Comparison of ENCODE assay signal across 8 cellular contexts in the genomic region with DNA sequence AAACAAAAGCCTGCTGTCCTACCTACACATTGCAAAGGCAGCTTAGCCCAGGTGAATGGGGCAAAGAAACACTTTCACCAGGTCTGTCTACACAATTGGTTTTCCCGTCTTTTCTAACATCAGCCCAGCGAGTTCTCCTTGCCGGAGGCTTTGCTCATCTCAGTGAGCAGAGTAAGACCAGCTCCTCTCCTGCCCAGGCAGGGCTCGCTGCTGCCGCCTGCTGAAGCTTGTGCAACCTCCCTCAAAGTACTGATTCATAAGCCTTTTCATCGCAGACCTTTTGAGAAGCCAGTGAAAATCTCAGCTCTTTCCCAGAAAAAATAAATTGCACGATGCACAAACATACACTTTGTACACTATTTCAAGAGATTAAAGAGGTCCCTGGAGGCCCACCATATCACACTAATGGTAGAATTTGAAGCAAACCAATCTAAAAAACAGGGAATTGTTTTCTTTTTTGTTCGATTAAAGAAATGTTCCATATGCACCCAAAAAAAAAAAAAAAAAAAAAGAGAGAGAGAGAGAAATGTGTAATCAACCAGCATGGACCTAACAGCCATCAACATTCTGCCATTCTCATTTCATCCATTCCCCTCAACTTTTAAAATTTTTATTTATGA.
DNase-seq lines count a peak whose midpoint lies in the region; ATAC-seq and TF ChIP-seq lines count a peak whose summit lies in the region.

No MANE protein-coding gene starts in this region.

- H3K4me1 ChIP-seq in right atrium auricular region = peaks cover 0 to 6% of the 10 kb centered on the region in 2 donors

- no peak overlapping the region for H3K27ac ChIP-seq in right atrium auricular region

- peak; percentile 55 for TF ChIP-seq CTCF in AG09309 (IDR thresholded peaks at IDR 0.05; ENCODE audit: control insufficient read depth, insufficient read depth, low read depth, low read length, missing control alignments)
- TF ChIP-seq CTCF in right atrium auricular region (IDR thresholded peaks at IDR 0.05) = peak; percentile 51 to 81

- H3K36me3 ChIP-seq in right atrium auricular region = no peaks in the 10 kb centered on the region

- no peak overlapping the region for H3K4me3 ChIP-seq in AG09309 (ENCODE audit: control insufficient read depth, low read depth, low read length)
- H3K4me3 ChIP-seq in right atrium auricular region = no peak overlapping the region

- no peaks in the 10 kb centered on the region for H3K9me3 ChIP-seq in right atrium auricular region

- ATAC-seq in GM18861 (IDR thresholded peaks at IDR 0.05; ENCODE audit: unreplicated experiment) = peak; percentile 43
- ATAC-seq in HG02884 (IDR thresholded peaks at IDR 0.05; ENCODE audit: unreplicated experiment) = no peak

- DNase-seq in AG09309 (ENCODE audit: low read depth) (no peak), NCI-H1092 (lab: John Stamatoyannopoulos, UW) (peak; percentile 57), amniotic epithelial cell (ENCODE audit: low read depth) (peak; percentile 64), right atrium auricular region (ENCODE audit: low spot score) (peak; percentile 68), smooth muscle cell of the brain vasculature (ENCODE audit: low read depth, low spot score) (peak; percentile 6), mesenteric fat pad (ENCODE audit: low spot score) (no peak)

- H3K27me3 ChIP-seq in right atrium auricular region = no peaks in the 10 kb centered on the region

Comparison
In these comparisons a context has a peak if more than half of its experiments do, and no peak if none do; other contexts are left out.
1. DNase-seq: peak in NCI-H1092 (single experiment), amniotic epithelial cell (single experiment), right atrium auricular region (single experiment) and smooth muscle cell of the brain vasculature (single experiment); none in AG09309 (single experiment) and mesenteric fat pad (single experiment).